In the genomic region with DNA sequence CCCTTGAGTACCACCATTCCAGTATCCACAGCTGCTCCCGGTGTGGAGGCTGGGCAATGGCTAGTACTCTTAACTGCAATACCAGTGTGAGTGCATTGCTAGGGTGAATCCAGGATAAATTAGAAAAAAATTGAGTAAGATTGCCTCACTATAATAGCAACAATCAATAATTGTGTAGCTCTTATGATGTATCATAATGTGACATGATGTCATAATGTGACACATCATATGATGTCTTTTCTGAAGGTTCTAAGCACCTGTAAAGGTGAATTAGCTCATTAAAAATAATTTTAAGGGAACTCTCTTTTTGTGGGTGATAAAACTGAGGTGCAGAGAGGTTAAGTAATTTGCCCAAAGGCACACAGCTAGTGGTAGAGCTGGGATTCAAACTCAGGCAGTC, we compare ENCODE assay signal across 22 cellular contexts.
DNase-seq lines count a peak whose midpoint lies in the region; ATAC-seq, FAIRE-seq and TF ChIP-seq lines count a peak whose summit lies in the region.
"Had no signal": no experiment of that assay in that cellular context is flagged by ENCODE, and none has a peak within 500 bp of the region (broad histone marks: within the 10 kb centered on the region; RNA-seq: fewer than 3 reads in every experiment).

No MANE protein-coding gene starts in this region.

- no peak for FAIRE-seq in GM19239 (lab: Jason Lieb, UNC)
- FAIRE-seq: A204.1, GM12892, H1 had no signal

- TF ChIP-seq CTCF in endodermal cell (conservative IDR thresholded peaks at IDR 0.05), result no peak

- H3K4me3 Mint-ChIP-seq in endodermal cell, result no peak overlapping the region
- H3K4me3 Mint-ChIP-seq: B cell; CD4-positive, CD25-positive, alpha-beta regulatory T cell; CD8-positive, alpha-beta T cell had no signal

- WGBS in endodermal cell (ENCODE audit: insufficient coverage in 1 of 2, insufficient read length in 1 of 2), 2 experiments, result 88% methylated on average over 1 of the region's 1 CpG; no CpG with 5 or more reads in 1 of the 2 experiments
- WGBS in mesendoderm (ENCODE audit: extremely low coverage, insufficient coverage, low lambda C conversion rate), result no CpG with 5 or more reads among the region's 1 CpG

- no peak for ATAC-seq in HG03108 (IDR thresholded peaks at IDR 0.05; ENCODE audit: unreplicated experiment)
- ATAC-seq: CD8-positive, alpha-beta T cell had no signal

- H3K9ac ChIP-seq in endodermal cell (ENCODE audit: extremely low read depth, low read length, poor library complexity, severe bottlenecking), result no peak overlapping the region
- H3K9ac ChIP-seq in mesendoderm (ENCODE audit: low read length), result no peak overlapping the region
- H3K9ac ChIP-seq: BLaER1, GM23248 had no signal

- H3K27me3 ChIP-seq in endodermal cell (ENCODE audit: control insufficient read depth, insufficient read depth, low read length, poor library complexity, severe bottlenecking) (no peaks in the 10 kb centered on the region), mesendoderm (ENCODE audit: insufficient read depth, low read length, poor library complexity) (no peaks in the 10 kb centered on the region)
- H3K27me3 ChIP-seq: BLaER1 had no signal

- no peak overlapping the region for H2BK15ac ChIP-seq in mesendoderm (replicated peaks; ENCODE audit: low read depth)

- peaks cover 43% of the 10 kb centered on the region for H3K9me3 ChIP-seq in endodermal cell (ENCODE audit: control insufficient read depth, low read length)

- peak overlapping the region; percentile 56 for H3K27ac Mint-ChIP-seq in endodermal cell
- H3K27ac Mint-ChIP-seq: B cell; CD4-positive, CD25-positive, alpha-beta regulatory T cell; CD8-positive, alpha-beta T cell had no signal

- no peaks in the 10 kb centered on the region for H3K27me3 Mint-ChIP-seq in endodermal cell (ENCODE audit: insufficient read depth)

- H3K79me1 ChIP-seq in mesendoderm (ENCODE audit: low read length), result no peaks in the 10 kb centered on the region

- DNase-seq in NCI-H748 (lab: John Stamatoyannopoulos, UW; ENCODE audit: unreplicated experiment) (peak; percentile 4), NCI-H748 treated with DMSO at 0.1 percent for 48 hours (lab: John Stamatoyannopoulos, UW) (no peak), endodermal cell (no peak), mesendoderm (no peak), GM19239 (ENCODE audit: insufficient read length, low spot score) (no peak)
- no peak for DNase-seq in activated CD4-positive, CD25-positive, alpha-beta regulatory T cell treated with anti-CD3 and anti-CD28 coated beads, Interleukin-2, amount 50 U/mL, for 72 hours
- DNase-seq: CD4-positive, CD25-positive, alpha-beta regulatory T cell; CD8-positive, alpha-beta T cell; DMS53; DMS79 treated with DMSO at 0.1 percent for 48 hours; GF-D8; GM23248; H7; HCEC 1CT had no signal

- peak overlapping the region; percentile 81 for H3K56ac ChIP-seq in mesendoderm (ENCODE audit: low read length)

- H3K18ac ChIP-seq in mesendoderm (ENCODE audit: low read length), result peak overlapping the region; percentile 61

- peaks cover 53% of the 10 kb centered on the region for H3K4me1 Mint-ChIP-seq in endodermal cell
- H3K4me1 Mint-ChIP-seq: B cell; CD4-positive, CD25-positive, alpha-beta regulatory T cell had no signal

- H3K27ac ChIP-seq in endodermal cell (ENCODE audit: low read depth, low read length), result no peak overlapping the region
- no peak overlapping the region for H3K27ac ChIP-seq in mesendoderm (ENCODE audit: low read depth, low read length)
- H3K27ac ChIP-seq: 22Rv1, BLaER1, C4-2B, GM23248 had no signal

- H3K4me1 ChIP-seq in endodermal cell (ENCODE audit: control insufficient read depth, insufficient read depth, low read length) (peaks cover 10% of the 10 kb centered on the region), mesendoderm (ENCODE audit: control insufficient read depth, low read depth, low read length) (peaks cover 8% of the 10 kb centered on the region)
- H3K4me1 ChIP-seq: BLaER1 had no signal

- no peak overlapping the region for H4K5ac ChIP-seq in mesendoderm (ENCODE audit: low read length)

- H2AK5ac ChIP-seq in mesendoderm (ENCODE audit: low read length), result no peak overlapping the region

- no peaks in the 10 kb centered on the region for H3K79me2 ChIP-seq in mesendoderm (ENCODE audit: control insufficient read depth, insufficient read depth, low read length)

- H3K36me3 Mint-ChIP-seq in endodermal cell (ENCODE audit: low read depth), result peaks cover 8% of the 10 kb centered on the region
- H3K36me3 Mint-ChIP-seq: CD4-positive, CD25-positive, alpha-beta regulatory T cell; CD8-positive, alpha-beta T cell had no signal

- no peak overlapping the region for H3K23ac ChIP-seq in mesendoderm (ENCODE audit: low read length)

- peak overlapping the region; percentile 61 for H2BK120ac ChIP-seq in mesendoderm (ENCODE audit: low read depth, low read length)

- H2BK5ac ChIP-seq in mesendoderm (ENCODE audit: low read length), result peak overlapping the region; percentile 89

- H3K36me3 ChIP-seq in endodermal cell (ENCODE audit: control insufficient read depth, insufficient read depth, low read length) (no peaks in the 10 kb centered on the region), mesendoderm (ENCODE audit: control insufficient read depth, insufficient read depth, low read length) (no peaks in the 10 kb centered on the region)
- H3K36me3 ChIP-seq: BLaER1 had no signal

- H3K4me2 ChIP-seq in mesendoderm (ENCODE audit: low read length), result no peak overlapping the region
- H3K4me2 ChIP-seq: BLaER1 had no signal

- H3K4me3 ChIP-seq in endodermal cell (ENCODE audit: low read length) (no peak overlapping the region), mesendoderm (ENCODE audit: low read length) (no peak overlapping the region)
- H3K4me3 ChIP-seq: BLaER1, GM23248 had no signal

- no peak overlapping the region for H4K8ac ChIP-seq in mesendoderm (ENCODE audit: low read depth, low read length)

- peaks cover 17% of the 10 kb centered on the region for H3K9me3 Mint-ChIP-seq in endodermal cell
- H3K9me3 Mint-ChIP-seq: CD8-positive, alpha-beta T cell had no signal

- no peak overlapping the region for H3K4ac ChIP-seq in mesendoderm (ENCODE audit: low read depth, low read length)
